32 cellular contexts compared by ENCODE assay signal in the genomic region with DNA sequence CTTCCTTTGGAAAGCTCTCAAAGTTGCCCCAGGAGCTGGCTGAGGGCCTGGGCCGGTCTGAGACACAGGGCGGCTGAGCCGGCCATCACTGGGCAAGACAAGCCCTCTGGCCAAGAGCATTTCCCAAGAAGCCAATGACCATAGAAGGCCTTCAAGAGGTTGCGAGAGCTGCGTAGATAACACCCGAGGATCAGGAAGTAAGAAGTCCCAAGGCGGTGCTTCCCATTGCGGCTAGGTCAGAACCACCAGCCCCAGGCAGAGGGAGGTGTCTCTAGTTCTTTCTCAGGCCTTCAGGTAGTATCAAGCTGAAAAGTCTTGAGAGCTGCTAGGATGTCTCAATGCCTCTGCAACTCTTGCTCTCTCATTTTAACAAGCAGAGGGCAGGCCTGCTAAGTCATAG. TPM values are rescaled to one million over a fixed set of nuclear protein-coding genes. Genes with fewer than 3 reads are reported as not detected.
"Had no signal": no experiment of that assay in that cellular context is flagged by ENCODE, and none has a peak within 500 bp of the region (broad histone marks: within the 10 kb centered on the region; RNA-seq: fewer than 3 reads in every experiment).

No MANE protein-coding gene starts in this region.

- ATAC-seq: activated CD4-positive, CD25-positive, alpha-beta regulatory T cell treated with anti-CD3 and anti-CD28 coated beads, Interleukin-2, amount 50 U/mL, for 24 hours; activated CD8-positive, alpha-beta T cell treated with anti-CD3 and anti-CD28 coated beads for 36 hours; activated T-cell treated with anti-CD3 and anti-CD28 coated beads, Interleukin-2, amount 50 U/mL, for 4 hours; activated T-helper 17 cell treated with anti-CD3 and anti-CD28 coated beads, Interleukin-2, amount 50 U/mL, for 72 hours; gastroesophageal sphincter; heart right ventricle; T-helper 17 cell had no signal

- H3K27me3 ChIP-seq: ascending aorta, breast epithelium, cardiac muscle cell, colonic mucosa, esophagus squamous epithelium, gastroesophageal sphincter, heart right ventricle had no signal

- H3K4me3 ChIP-seq: ascending aorta, breast epithelium, cardiac muscle cell, colonic mucosa, esophagus squamous epithelium, gastroesophageal sphincter, heart right ventricle had no signal

- DNase-seq: activated B cell treated with CpG ODN at 0.5 μM for 24 hours; activated CD4-positive, alpha-beta T cell treated with anti-CD3 and anti-CD28 coated beads for 48 hours; activated CD4-positive, alpha-beta T cell treated with anti-CD3 and anti-CD28 coated beads, Interleukin-2, amount 50 U/mL, for 1 hour; activated CD4-positive, alpha-beta T cell treated with anti-CD3 and anti-CD28 coated beads, Interleukin-2, amount 50 U/mL, for 48 hours; activated CD8-positive, alpha-beta memory T cell treated with anti-CD3 and anti-CD28 coated beads for 24 hours; activated CD8-positive, alpha-beta T cell treated with anti-CD3 and anti-CD28 coated beads for 36 hours; activated effector memory CD4-positive, alpha-beta T cell treated with anti-CD3 and anti-CD28 coated beads, Interleukin-2, amount 50 U/mL, for 16 hours; activated naive CD4-positive, alpha-beta T cell treated with anti-CD3 and anti-CD28 coated beads for 36 hours; activated naive CD8-positive, alpha-beta T cell treated with anti-CD3 and anti-CD28 coated beads for 36 hours; activated T-cell treated with anti-CD3 and anti-CD28 coated beads, Interleukin-2, amount 50 U/mL, for 4 hours; central memory CD4-positive, alpha-beta T cell; cerebellar nuclear complex; colonic mucosa; effector CD8-positive, alpha-beta T cell; esophagus squamous epithelium; foreskin melanocyte; heart right ventricle; hippocampal formation; T-helper 17 cell; WERI-Rb-1 had no signal

- H3K27ac ChIP-seq: ascending aorta, cardiac muscle cell, colonic mucosa, epithelial cell of prostate, esophagus squamous epithelium, gastroesophageal sphincter, heart right ventricle, WERI-Rb-1 had no signal

- H3K36me3 ChIP-seq: ascending aorta, breast epithelium, cardiac muscle cell, colonic mucosa, esophagus squamous epithelium, gastroesophageal sphincter, heart right ventricle, WERI-Rb-1 had no signal

- H3K4me1 ChIP-seq: ascending aorta, breast epithelium, colonic mucosa, esophagus squamous epithelium, gastroesophageal sphincter, heart right ventricle had no signal

- H3K9me3 ChIP-seq: ascending aorta, breast epithelium, colonic mucosa, esophagus squamous epithelium, gastroesophageal sphincter, heart right ventricle had no signal

RNA-seq across cellular contexts. Expression of a gene that starts 54.0 kb away (rescaled TPM):
- total RNA-seq: activated B cell treated with CpG ODN at 0.5 μM for 24 hours; activated CD8-positive, alpha-beta T cell treated with anti-CD3 and anti-CD28 coated beads for 36 hours; activated naive CD4-positive, alpha-beta T cell treated with anti-CD3 and anti-CD28 coated beads for 36 hours; activated naive CD8-positive, alpha-beta T cell treated with anti-CD3 and anti-CD28 coated beads for 36 hours; activated T-cell treated with anti-CD3 and anti-CD28 coated beads, Interleukin-2, amount 50 U/mL, for 4 hours; activated T-helper 17 cell treated with anti-CD3 and anti-CD28 coated beads, Interleukin-2, amount 50 U/mL, for 72 hours; ascending aorta; cardiac muscle cell; colonic mucosa; dermis microvascular lymphatic vessel endothelial cell; endothelial cell of umbilical vein; esophagus squamous epithelium; fibroblast of lung; fibroblast of villous mesenchyme; gastroesophageal sphincter; glomerular endothelial cell; T-helper 17 cell had no signal
- polyA plus RNA-seq: cardiac muscle cell, endothelial cell of umbilical vein, fibroblast of lung, heart right ventricle had no signal
